In genomic region chr11:62433553-62434301, GRCh38 we compare ENCODE assay signal across 10 cellular contexts. TPM values are rescaled to one million over a fixed set of nuclear protein-coding genes. Genes with fewer than 3 reads are reported as not detected.
DNase-seq lines count a peak whose midpoint lies in the region; ATAC-seq and TF ChIP-seq lines count a peak whose summit lies in the region.
"Had no signal": no experiment of that assay in that cellular context is flagged by ENCODE, and none has a peak within 500 bp of the region (broad histone marks: within the 10 kb centered on the region; RNA-seq: fewer than 3 reads in every experiment).

No MANE protein-coding gene starts in this region.

- H3K4me1 Mint-ChIP-seq in chondrocyte (ENCODE audit: low read depth) = peaks cover 46% of the 10 kb centered on the region
- H3K4me1 Mint-ChIP-seq in activated T-cell treated with anti-CD3 and anti-CD28 coated beads, Interleukin-2, amount 50 U/mL, for 72 hours (ENCODE audit: low read depth) = peaks cover 59% of the 10 kb centered on the region

- peak; percentile 55 for DNase-seq in NCI-H2171 treated with DMSO at 0.1 percent for 48 hours (lab: John Stamatoyannopoulos, UW)
- DNase-seq in NCI-H2171 (lab: John Stamatoyannopoulos, UW) = no peak
- DNase-seq in chondrocyte (ENCODE audit: low spot score) = no peak
- peak in 1 of 3 donors; percentile 23 for DNase-seq in mucosa of descending colon
- no peak for DNase-seq in upper lobe of left lung
- no peak for DNase-seq in activated T-cell treated with anti-CD3 and anti-CD28 coated beads, Interleukin-2, amount 50 U/mL, for 72 hours

- TF ChIP-seq CTCF in chondrocyte (IDR thresholded peaks at IDR 0.05) (no peak), mucosa of descending colon (IDR thresholded peaks at IDR 0.05) (no peak), upper lobe of left lung (IDR thresholded peaks at IDR 0.05) (no peak)

- H3K27ac Mint-ChIP-seq in chondrocyte (ENCODE audit: unreplicated experiment) = peak overlapping the region; percentile 22
- H3K27ac Mint-ChIP-seq in activated T-cell treated with anti-CD3 and anti-CD28 coated beads, Interleukin-2, amount 50 U/mL, for 72 hours = no peak overlapping the region
- H3K27ac Mint-ChIP-seq: T-helper 1 cell treated with Interleukin-12 subunit alpha and Interleukin-12 subunit beta and Interleukin-4 antibody, amounts not matched to agents 30 μg/mL and 1 μg/mL, for 36 hours had no signal

- TF ChIP-seq POLR2A in upper lobe of left lung (IDR thresholded peaks at IDR 0.05) = no peak

- H3K4me1 ChIP-seq in mucosa of descending colon (ENCODE audit: low read depth) = peaks cover 9% of the 10 kb centered on the region
- peaks cover 18 to 38% (median 22%) of the 10 kb centered on the region in 4 donors for H3K4me1 ChIP-seq in upper lobe of left lung

- 46 to 49% methylated on average over 15 of the region's 15 CpGs for WGBS in upper lobe of left lung, 2 donors

- H3K27me3 ChIP-seq in upper lobe of left lung = no peaks in the 10 kb centered on the region

- H3K27me3 Mint-ChIP-seq in chondrocyte (ENCODE audit: low read depth) = no peaks in the 10 kb centered on the region
- no peaks in the 10 kb centered on the region for H3K27me3 Mint-ChIP-seq in activated T-cell treated with anti-CD3 and anti-CD28 coated beads, Interleukin-2, amount 50 U/mL, for 72 hours (ENCODE audit: low read depth)

- H3K4me3 ChIP-seq in mucosa of descending colon = no peak overlapping the region
- no peak overlapping the region for H3K4me3 ChIP-seq in upper lobe of left lung

- H3K4me3 Mint-ChIP-seq in chondrocyte (ENCODE audit: unreplicated experiment) = no peak overlapping the region
- H3K4me3 Mint-ChIP-seq in activated T-cell treated with anti-CD3 and anti-CD28 coated beads, Interleukin-2, amount 50 U/mL, for 72 hours = peak overlapping the region in 1 of 2 donors; percentile 38
- H3K4me3 Mint-ChIP-seq: T-helper 1 cell treated with Interleukin-12 subunit alpha and Interleukin-12 subunit beta and Interleukin-4 antibody, amounts not matched to agents 30 μg/mL and 1 μg/mL, for 36 hours had no signal

- no peak for TF ChIP-seq EP300 in upper lobe of left lung (IDR thresholded peaks at IDR 0.05)

- H3K36me3 ChIP-seq in mucosa of descending colon (ENCODE audit: low read depth) (no peaks in the 10 kb centered on the region), upper lobe of left lung (no peaks in the 10 kb centered on the region)

- no peaks in the 10 kb centered on the region for H3K9me3 Mint-ChIP-seq in chondrocyte (ENCODE audit: low read depth)
- H3K9me3 Mint-ChIP-seq in activated T-cell treated with anti-CD3 and anti-CD28 coated beads, Interleukin-2, amount 50 U/mL, for 72 hours = no peaks in the 10 kb centered on the region
- H3K9me3 Mint-ChIP-seq: T-helper 1 cell treated with Interleukin-12 subunit alpha and Interleukin-12 subunit beta and Interleukin-4 antibody, amounts not matched to agents 30 μg/mL and 1 μg/mL, for 36 hours had no signal

- intact Hi-C loops in mucosa of descending colon (cut with DNase I, micrococcal nuclease) = no loop called here

- H3K27ac ChIP-seq in upper lobe of left lung = peak overlapping the region; percentile 28 to 66 (median 50)

- H3K9me3 ChIP-seq in mucosa of descending colon (no peaks in the 10 kb centered on the region), upper lobe of left lung (no peaks in the 10 kb centered on the region)

- H3K36me3 Mint-ChIP-seq in chondrocyte (ENCODE audit: low read depth) = no peaks in the 10 kb centered on the region
- no peaks in the 10 kb centered on the region for H3K36me3 Mint-ChIP-seq in activated T-cell treated with anti-CD3 and anti-CD28 coated beads, Interleukin-2, amount 50 U/mL, for 72 hours (ENCODE audit: insufficient read depth in 2 of 2)

- ATAC-seq in mucosa of descending colon = peak; percentile 36
- ATAC-seq in upper lobe of left lung (ENCODE audit: low FRiP score in 2 of 2) = peak; percentile 13 to 38
- no peak for ATAC-seq in activated T-cell treated with anti-CD3 and anti-CD28 coated beads, Interleukin-2, amount 50 U/mL, for 72 hours (replicated peaks in 1 of 2)
- no peak for ATAC-seq in GM21423 (IDR thresholded peaks at IDR 0.05; ENCODE audit: unreplicated experiment)
- no peak for ATAC-seq in HG02610 (IDR thresholded peaks at IDR 0.05; ENCODE audit: unreplicated experiment)

RNA-seq across cellular contexts. Expression of gene SCGB1A1, which starts 14.9 kb away (rescaled TPM):
- total RNA-seq in chondrocyte (not detected in 3 replicates), mucosa of descending colon (not detected), upper lobe of left lung (1,000 to 10,000 TPM in 4 of 6 donors, 100 to 1,000 TPM in 1, 10 to 100 TPM in 1; 85.4 to 2,572 (median 1,269) TPM)
- total RNA-seq in activated T-cell treated with anti-CD3 and anti-CD28 coated beads, Interleukin-2, amount 50 U/mL, for 72 hours = not detected
- total RNA-seq: subcutaneous adipose tissue had no signal

Comparison
In these comparisons a context has a peak if more than half of its experiments do, and no peak if none do; other contexts are left out.
1. ATAC-seq: peak in mucosa of descending colon (single experiment) and upper lobe of left lung (2 of 2); none in activated T-cell treated with anti-CD3 and anti-CD28 coated beads, Interleukin-2, amount 50 U/mL, for 72 hours (0 of 2), GM21423 (single experiment) and HG02610 (single experiment).
2. RNA of gene SCGB1A1, which starts 14.9 kb away (total RNA-seq): 85.4 to 2,572 TPM in upper lobe of left lung; not detected in chondrocyte, not detected in mucosa of descending colon and not detected in activated T-cell treated with anti-CD3 and anti-CD28 coated beads, Interleukin-2, amount 50 U/mL, for 72 hours; every median in the first group is over 10 times any median in the second.